Comparison of ENCODE assay signal across 11 cellular contexts in genomic region chr3:64612082-64612860, GRCh38.
DNase-seq lines count a peak whose midpoint lies in the region; ATAC-seq, FAIRE-seq and TF ChIP-seq lines count a peak whose summit lies in the region.
"Had no signal": no experiment of that assay in that cellular context is flagged by ENCODE, and none has a peak within 500 bp of the region (broad histone marks: within the 10 kb centered on the region; RNA-seq: fewer than 3 reads in every experiment).

No MANE protein-coding gene starts in this region.

- H3K9me3 Mint-ChIP-seq in astrocyte (ENCODE audit: unreplicated experiment), result no peaks in the 10 kb centered on the region
- H3K9me3 Mint-ChIP-seq: activated CD8-positive, alpha-beta T cell treated with anti-CD3 and anti-CD28 coated beads for 36 hours had no signal

- no peaks in the 10 kb centered on the region for H3K9me3 ChIP-seq in astrocyte (ENCODE audit: insufficient read depth, low read depth, low read length)
- H3K9me3 ChIP-seq in stomach, result no peaks in the 10 kb centered on the region
- H3K9me3 ChIP-seq: SJSA1 had no signal

- no peak overlapping the region for H2AFZ ChIP-seq in astrocyte (ENCODE audit: low read depth, low read length)

- H3K4me3 ChIP-seq in astrocyte (ENCODE audit: insufficient read depth, low read depth, low read length) (no peak overlapping the region), stomach (no peak overlapping the region)
- H3K4me3 ChIP-seq: SJSA1 had no signal

- no peak for TF ChIP-seq CTCF in astrocyte (IDR thresholded peaks at IDR 0.05; ENCODE audit: insufficient read depth, low read depth, low read length)
- TF ChIP-seq CTCF in stomach (IDR thresholded peaks at IDR 0.05), result no peak

- no peak overlapping the region for H3K27ac ChIP-seq in astrocyte (ENCODE audit: low read depth, low read length)
- H3K27ac ChIP-seq in stomach, result peak overlapping the region in 4 of 5 donors; percentile 10 to 87 (median 53)
- H3K27ac ChIP-seq: SJSA1 had no signal

- H3K79me2 ChIP-seq in astrocyte (ENCODE audit: insufficient read depth, low read length), result no peaks in the 10 kb centered on the region

- H3K4me1 Mint-ChIP-seq in astrocyte (ENCODE audit: low read depth, unreplicated experiment), result peaks cover 3% of the 10 kb centered on the region

- TF ChIP-seq EP300 in stomach (IDR thresholded peaks at IDR 0.05), result peak; percentile 71

- 56 to 76% (median 64%) methylated on average over 4 of the region's 4 CpGs for WGBS in stomach, 5 donors

- no peak overlapping the region for H3K4me2 ChIP-seq in astrocyte (ENCODE audit: low read length)

- no peak overlapping the region for H3K4me3 Mint-ChIP-seq in astrocyte (ENCODE audit: unreplicated experiment)
- H3K4me3 Mint-ChIP-seq: activated CD8-positive, alpha-beta T cell treated with anti-CD3 and anti-CD28 coated beads for 36 hours had no signal

- DNase-seq in LHCN-M2 (ENCODE audit: low read depth), result peak; percentile 78
- peak; percentile 51 for DNase-seq in astrocyte (ENCODE audit: low read depth)
- DNase-seq in left lobe of liver (ENCODE audit: low spot score), result no peak
- no peak for DNase-seq in stomach
- no peak for DNase-seq in cerebellum (ENCODE audit: low spot score)
- no peak for DNase-seq in cortex of kidney (lab: John Stamatoyannopoulos, UW)
- DNase-seq: activated CD8-positive, alpha-beta T cell treated with anti-CD3 and anti-CD28 coated beads for 36 hours; hypothalamus had no signal

- peaks cover 3% of the 10 kb centered on the region for H3K27me3 Mint-ChIP-seq in astrocyte (ENCODE audit: low read depth, unreplicated experiment)
- H3K27me3 Mint-ChIP-seq: activated CD8-positive, alpha-beta T cell treated with anti-CD3 and anti-CD28 coated beads for 36 hours had no signal

- H3K27me3 ChIP-seq in astrocyte (ENCODE audit: insufficient read depth, low read length) (no peaks in the 10 kb centered on the region), stomach (no peaks in the 10 kb centered on the region)
- H3K27me3 ChIP-seq: SJSA1 had no signal

- peak; percentile 50 for ATAC-seq in left lobe of liver
- no peak for ATAC-seq in HG03342 (IDR thresholded peaks at IDR 0.05; ENCODE audit: unreplicated experiment)
- no peak for ATAC-seq in GM21825 (IDR thresholded peaks at IDR 0.05; ENCODE audit: unreplicated experiment)
- ATAC-seq: activated CD8-positive, alpha-beta T cell treated with anti-CD3 and anti-CD28 coated beads for 36 hours had no signal

- H3K4me1 ChIP-seq in astrocyte (ENCODE audit: insufficient read depth, low read length) (no peaks in the 10 kb centered on the region), stomach (peaks cover 0 to 12% (median 6%) of the 10 kb centered on the region in 4 donors)
- H3K4me1 ChIP-seq: SJSA1 had no signal

- no peak overlapping the region for H3K9ac ChIP-seq in astrocyte (ENCODE audit: low read length)

- no peak for TF ChIP-seq POLR2A in stomach (IDR thresholded peaks at IDR 0.05)

- intact Hi-C loops in stomach (cut with DNase I; ENCODE audit: low total_unique reads), result no loop called here

- H3K27ac Mint-ChIP-seq in astrocyte (ENCODE audit: unreplicated experiment), result no peak overlapping the region
- H3K27ac Mint-ChIP-seq: activated CD8-positive, alpha-beta T cell treated with anti-CD3 and anti-CD28 coated beads for 36 hours had no signal

- no peaks in the 10 kb centered on the region for H3K36me3 ChIP-seq in astrocyte (ENCODE audit: insufficient read depth, low read length)
- peaks cover 0 to 5% (median 4%) of the 10 kb centered on the region in 4 donors for H3K36me3 ChIP-seq in stomach
- H3K36me3 ChIP-seq: SJSA1 had no signal

- H4K20me1 ChIP-seq in astrocyte (ENCODE audit: insufficient read depth, low read length), result no peaks in the 10 kb centered on the region

- peaks cover 9% of the 10 kb centered on the region for H3K36me3 Mint-ChIP-seq in astrocyte (ENCODE audit: low read depth, unreplicated experiment)

- no peak for FAIRE-seq in astrocyte (lab: Jason Lieb, UNC)

Comparison
In these comparisons a context has a peak if more than half of its experiments do, and no peak if none do; other contexts are left out.
1. DNase-seq: peak in LHCN-M2 (single experiment) and astrocyte (single experiment); none in left lobe of liver (single experiment), stomach (single experiment), cerebellum (single experiment) and cortex of kidney (single experiment).